Comparison of ENCODE assay signal across 13 cellular contexts in the genomic region with DNA sequence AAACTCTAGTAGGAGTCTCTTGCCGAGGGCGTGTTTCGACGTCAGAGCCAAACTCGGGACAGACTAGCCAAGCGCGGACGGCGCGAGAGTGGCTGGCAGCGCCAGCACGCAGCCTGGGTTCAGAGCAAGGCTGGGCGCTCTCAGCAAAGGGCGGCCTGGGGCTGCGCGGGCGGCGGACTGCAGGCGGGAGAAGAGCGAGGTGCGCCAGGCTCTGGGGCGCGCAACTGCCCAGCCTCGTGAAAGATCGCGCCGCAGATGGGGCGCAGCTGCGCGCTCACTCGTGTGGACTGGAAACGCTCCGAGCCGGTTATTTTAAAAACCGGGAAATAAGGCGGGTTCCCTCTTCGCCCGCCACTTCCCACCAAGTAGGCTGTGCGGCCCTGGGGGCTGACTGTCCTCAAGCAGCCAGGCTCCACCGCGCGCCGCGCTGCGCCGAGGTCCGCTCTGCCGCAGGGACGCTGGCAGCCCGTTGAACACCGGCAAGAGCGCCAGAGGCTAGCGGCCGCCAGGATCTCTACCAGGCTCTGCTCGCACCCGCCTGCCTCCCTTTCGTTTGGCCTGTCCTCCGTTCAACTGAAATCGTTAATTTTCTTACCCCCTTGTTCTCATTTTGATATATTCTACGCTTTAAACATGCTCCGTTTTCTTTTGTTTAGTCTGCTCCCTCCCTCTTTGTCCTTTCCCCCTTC. TPM values are rescaled to one million over a fixed set of nuclear protein-coding genes. Genes with fewer than 3 reads are reported as not detected.
DNase-seq lines count a peak whose midpoint lies in the region.
"Had no signal": no experiment of that assay in that cellular context is flagged by ENCODE, and none has a peak within 500 bp of the region (broad histone marks: within the 10 kb centered on the region; RNA-seq: fewer than 3 reads in every experiment).

No MANE protein-coding gene starts in this region.

- peaks cover 81% of the 10 kb centered on the region for H3K27me3 ChIP-seq in iPS-15b (ENCODE audit: control insufficient read depth, insufficient read depth, low read length)
- H3K27me3 ChIP-seq in skeletal muscle satellite cell (ENCODE audit: control insufficient read depth, insufficient read depth, low read length), result peaks cover 61% of the 10 kb centered on the region

- H3K4me1 ChIP-seq in iPS-15b (ENCODE audit: control insufficient read depth, insufficient read depth, low read length) (no peaks in the 10 kb centered on the region), skeletal muscle satellite cell (ENCODE audit: control insufficient read depth, insufficient read depth, low read length) (peaks cover 6% of the 10 kb centered on the region)

- DNase-seq in NCI-H82 (lab: John Stamatoyannopoulos, UW) (peak; percentile 41), NCI-H82 treated with DMSO at 0.1 percent for 48 hours (lab: John Stamatoyannopoulos, UW; ENCODE audit: unreplicated experiment) (no peak), NCI-H187 (lab: John Stamatoyannopoulos, UW) (no peak), AG20443 (ENCODE audit: low spot score) (no peak), SHP77 treated with DMSO at 0.1 percent for 48 hours (lab: John Stamatoyannopoulos, UW) (no peak)
- peak; percentile 32 to 47 for DNase-seq in activated T-cell treated with anti-CD3 and anti-CD28 coated beads, Interleukin-2, amount 50 U/mL, for 48 hours
- DNase-seq: 8988T, NCI-H748 treated with DMSO at 0.1 percent for 48 hours had no signal

- H3K9me3 ChIP-seq in iPS-15b (ENCODE audit: control insufficient read depth, insufficient read depth, low read length) (no peaks in the 10 kb centered on the region), skeletal muscle satellite cell (replicated peaks; ENCODE audit: low read length) (no peaks in the 10 kb centered on the region)
- H3K9me3 ChIP-seq: upper lobe of left lung had no signal

- H3K4me3 ChIP-seq in iPS-15b (ENCODE audit: low read depth, low read length) (peak overlapping the region; percentile 49), skeletal muscle satellite cell (ENCODE audit: low read length) (no peak overlapping the region)

- H3K9ac ChIP-seq in iPS-15b (ENCODE audit: low read depth, low read length) (no peak overlapping the region), skeletal muscle satellite cell (ENCODE audit: low read depth, low read length) (no peak overlapping the region)

- H3K36me3 ChIP-seq in iPS-15b (ENCODE audit: control insufficient read depth, insufficient read depth, low read length) (no peaks in the 10 kb centered on the region), skeletal muscle satellite cell (ENCODE audit: insufficient read depth, low read length) (no peaks in the 10 kb centered on the region)
- H3K36me3 ChIP-seq: upper lobe of left lung had no signal

- H3K4me2 ChIP-seq in skeletal muscle satellite cell (ENCODE audit: low read length), result peak overlapping the region; percentile 63

RNA-seq across cellular contexts. Expression of a gene that starts 2.4 kb away (rescaled TPM):
- not detected in 2 replicates for total RNA-seq in skeletal muscle satellite cell (2012; rRNA removed)
- total RNA-seq: activated naive CD4-positive, alpha-beta T cell treated with anti-CD3 and anti-CD28 coated beads, Interleukin-2, amount 50 U/mL, for 72 hours; epithelial cell of proximal tubule had no signal

RNA-seq across cellular contexts. Expression of a gene that starts 33.7 kb away (rescaled TPM):
- total RNA-seq in skeletal muscle satellite cell (2012; rRNA removed), result 29.2 and 32.3 TPM in 2 replicates

RNA-seq across cellular contexts. Expression of a gene that starts 44.1 kb away (rescaled TPM):
- total RNA-seq in skeletal muscle satellite cell (2012; rRNA removed), result not detected in 2 replicates
- total RNA-seq: activated naive CD4-positive, alpha-beta T cell treated with anti-CD3 and anti-CD28 coated beads, Interleukin-2, amount 50 U/mL, for 72 hours; epithelial cell of proximal tubule; upper lobe of left lung had no signal

Comparison
In these comparisons a context has a peak if more than half of its experiments do, and no peak if none do; other contexts are left out.
1. DNase-seq: peak in NCI-H82 (single experiment) and activated T-cell treated with anti-CD3 and anti-CD28 coated beads, Interleukin-2, amount 50 U/mL, for 48 hours (2 of 2); none in NCI-H82 treated with DMSO at 0.1 percent for 48 hours (single experiment), NCI-H187 (0 of 2), AG20443 (single experiment) and SHP77 treated with DMSO at 0.1 percent for 48 hours (single experiment).